15 cellular contexts compared by ENCODE assay signal in genomic region chr9:98208635-98209034, GRCh38. TPM values are rescaled to one million over a fixed set of nuclear protein-coding genes. Genes with fewer than 3 reads are reported as not detected.
DNase-seq lines count a peak whose midpoint lies in the region; ATAC-seq and TF ChIP-seq lines count a peak whose summit lies in the region.
"Had no signal": no experiment of that assay in that cellular context is flagged by ENCODE, and none has a peak within 500 bp of the region (broad histone marks: within the 10 kb centered on the region; RNA-seq: fewer than 3 reads in every experiment).

No MANE protein-coding gene starts in this region.

- H3K9ac ChIP-seq in neuronal stem cell (ENCODE audit: low read depth, low read length, poor library complexity): no peak overlapping the region
- H3K9ac ChIP-seq: GM23248 had no signal

- H3K27ac ChIP-seq in RWPE1 (peak overlapping the region; percentile 66), neuronal stem cell (replicated peaks; ENCODE audit: low read length) (no peak overlapping the region), upper lobe of right lung (no peak overlapping the region), adrenal gland (no peak overlapping the region)
- H3K27ac ChIP-seq: GM23248, HL-60 had no signal

- H3K18ac ChIP-seq in neuronal stem cell (ENCODE audit: low read length): no peak overlapping the region

- no peak overlapping the region for H2BK15ac ChIP-seq in neuronal stem cell (ENCODE audit: low read length)

- WGBS in neuronal stem cell (ENCODE audit: extremely low coverage in 2 of 2, insufficient read length in 2 of 2, insufficient replicate concordance in 1 of 2), 2 donors: no CpG with 5 or more reads among the region's 20 CpGs
- WGBS in adrenal gland, 4 donors: 93 to 97% (median 96%) methylated on average over 3 to 20 of the region's 20 CpGs

- H3K79me1 ChIP-seq in neuronal stem cell (ENCODE audit: low read depth, low read length): no peaks in the 10 kb centered on the region

- peak overlapping the region; percentile 19 for H3K4ac ChIP-seq in neuronal stem cell (ENCODE audit: low read length)

- DNase-seq in RWPE1 (ENCODE audit: low spot score) (no peak), left lobe of liver (ENCODE audit: low spot score) (no peak), neuronal stem cell (ENCODE audit: low spot score) (no peak), upper lobe of right lung (no peak), adrenal gland (no peak), A172 (ENCODE audit: low spot score) (no peak)
- DNase-seq: ACHN; BE2C; C1 segment of cervical spinal cord; CD4-positive, CD25-positive, alpha-beta regulatory T cell; COR-L47; GM23248 had no signal

- intact Hi-C loops in upper lobe of right lung (cut with DNase I) (loop anchor here (5.0 kb wide), 1 partner anchor 54 kb away; no protein-coding TSS in a partner anchor), adrenal gland (cut with DNase I) (loop anchor here (5.0 to 10.0 kb wide), 4 partner anchors 54 to 274 kb away; partner anchors contain the start of gene HEMGN (in 1 of the 2))

- H3K27me3 ChIP-seq in neuronal stem cell (ENCODE audit: control insufficient read depth in 3 of 3, insufficient read depth in 3 of 3, low read depth in 1 of 3, low read length in 3 of 3): peaks cover 0 to 30% (median 0%) of the 10 kb centered on the region in 3 experiments
- H3K27me3 ChIP-seq in upper lobe of right lung: no peaks in the 10 kb centered on the region
- no peaks in the 10 kb centered on the region for H3K27me3 ChIP-seq in adrenal gland
- H3K27me3 ChIP-seq: BE2C had no signal

- H3K23ac ChIP-seq in neuronal stem cell (ENCODE audit: low read depth, low read length, poor library complexity): peak overlapping the region; percentile 49

- no peak overlapping the region for H3K14ac ChIP-seq in neuronal stem cell (ENCODE audit: low read length)

- no peak overlapping the region for H3K4me2 ChIP-seq in neuronal stem cell (ENCODE audit: insufficient read depth, low read length, poor library complexity, severe bottlenecking)

- no peak overlapping the region for H2BK120ac ChIP-seq in neuronal stem cell (ENCODE audit: low read depth, low read length)

- H2AFZ ChIP-seq in neuronal stem cell (ENCODE audit: low read length): no peak overlapping the region
- H2AFZ ChIP-seq: GM23248 had no signal

- peaks cover 0 to 2% of the 10 kb centered on the region in 2 donors for H3K4me1 ChIP-seq in neuronal stem cell (ENCODE audit: control insufficient read depth in 2 of 2, insufficient read depth in 1 of 2, low read depth in 1 of 2, low read length in 2 of 2)
- peaks cover 6% of the 10 kb centered on the region for H3K4me1 ChIP-seq in upper lobe of right lung
- H3K4me1 ChIP-seq in adrenal gland (replicated peaks in 1 of 2): no peaks in the 10 kb centered on the region
- H3K4me1 ChIP-seq: BE2C, HAP-1 had no signal

- CTCF ChIA-PET in RWPE1 (lab: Yijun Ruan, JAX): interaction anchor here (1.0 to 1.8 kb wide), 2 partner anchors 55 to 56 kb away, joined by 4 to 7 read pairs; no protein-coding TSS in a partner anchor

- ATAC-seq in left lobe of liver (peak; percentile 3), upper lobe of right lung (peak; percentile 63), GM21526 (IDR thresholded peaks at IDR 0.05; ENCODE audit: low FRiP score, unreplicated experiment) (no peak)

- no peaks in the 10 kb centered on the region for H3K36me3 ChIP-seq in neuronal stem cell (replicated peaks in 1 of 2; ENCODE audit: control insufficient read depth in 2 of 2, insufficient read depth in 2 of 2, low read length in 2 of 2)
- H3K36me3 ChIP-seq in upper lobe of right lung: peaks cover 33% of the 10 kb centered on the region
- H3K36me3 ChIP-seq in adrenal gland (replicated peaks in 1 of 2): no peaks in the 10 kb centered on the region
- H3K36me3 ChIP-seq: BE2C, HAP-1 had no signal

- POLR2A ChIA-PET in RWPE1 (lab: Yijun Ruan, JAX; ENCODE audit: low non-redundant PET): no interaction called here

- H4K8ac ChIP-seq in neuronal stem cell (ENCODE audit: low read depth, low read length): no peak overlapping the region

- H3K4me3 ChIP-seq in neuronal stem cell (ENCODE audit: low read length in 2 of 2): no peak overlapping the region
- H3K4me3 ChIP-seq in upper lobe of right lung: no peak overlapping the region
- H3K4me3 ChIP-seq in adrenal gland: no peak overlapping the region
- H3K4me3 ChIP-seq: GM23248, HAP-1 had no signal

- H4K91ac ChIP-seq in neuronal stem cell (ENCODE audit: low read depth, low read length, poor library complexity): no peak overlapping the region

- TF ChIP-seq POLR2A in adrenal gland (IDR thresholded peaks at IDR 0.05): no peak

- H3K9me3 ChIP-seq in neuronal stem cell (replicated peaks in 1 of 2; ENCODE audit: control insufficient read depth in 2 of 2, insufficient read depth in 1 of 2, low read depth in 1 of 2, low read length in 2 of 2): no peaks in the 10 kb centered on the region
- H3K9me3 ChIP-seq in upper lobe of right lung: no peaks in the 10 kb centered on the region
- no peaks in the 10 kb centered on the region for H3K9me3 ChIP-seq in adrenal gland (replicated peaks in 1 of 3)
- H3K9me3 ChIP-seq: BE2C, HAP-1 had no signal

- H2BK5ac ChIP-seq in neuronal stem cell (ENCODE audit: low read length): no peak overlapping the region

- H2AK5ac ChIP-seq in neuronal stem cell (ENCODE audit: low read depth, low read length): no peak overlapping the region

- TF ChIP-seq CTCF in RWPE1 (conservative IDR thresholded peaks at IDR 0.05; ENCODE audit: low read depth) (no peak), upper lobe of right lung (IDR thresholded peaks at IDR 0.05) (no peak), adrenal gland (IDR thresholded peaks at IDR 0.05) (no peak)

- no peak overlapping the region for H2BK12ac ChIP-seq in neuronal stem cell (ENCODE audit: low read length)

RNA-seq across cellular contexts. Expression of gene CORO2A, which starts 16.2 kb away (rescaled TPM):
- 3.7 TPM for total RNA-seq in left lobe of liver
- 4.3 TPM for polyA plus RNA-seq in neuronal stem cell (2013, experiment 1 of 2)
- 4.5 TPM for polyA plus RNA-seq in neuronal stem cell (2013, experiment 2 of 2)
- total RNA-seq in upper lobe of right lung: 20.0 TPM
- 1 to 10 TPM in 4 of 8 donors, under 1 TPM in 4; 0.06 to 3.2 (median 0.97) TPM for total RNA-seq in adrenal gland
- polyA plus RNA-seq in adrenal gland: 1 to 10 TPM in 2 of 3 donors, under 1 TPM in 1; 0.77 to 3.9 (median 1.6) TPM
- total RNA-seq in A172 (2014; rRNA removed; shearing (Covaris generic)): 12.4 and 12.5 TPM in 2 replicates

RNA-seq across cellular contexts. Expression of gene TBC1D2, which starts 46.8 kb away (rescaled TPM):
- total RNA-seq in left lobe of liver (17.4 TPM), upper lobe of right lung (71.8 TPM), adrenal gland (10 to 100 TPM in 6 of 8 donors, 1 to 10 TPM in 2; 1.9 to 21.9 (median 12.6) TPM)
- polyA plus RNA-seq in neuronal stem cell (2013, experiment 1 of 2): 0.93 TPM
- polyA plus RNA-seq in neuronal stem cell (2013, experiment 2 of 2): 0.93 TPM
- 10 to 100 TPM in 1 of 3 donors, 1 to 10 TPM in 2; 1.5 to 14.3 (median 6.3) TPM for polyA plus RNA-seq in adrenal gland
- 87.2 and 93.4 TPM in 2 replicates for total RNA-seq in A172 (2014; rRNA removed; shearing (Covaris generic))
